25 cellular contexts compared by ENCODE assay signal in genomic region chr13:94664889-94665288, GRCh38. TPM values are rescaled to one million over a fixed set of nuclear protein-coding genes. Genes with fewer than 3 reads are reported as not detected.
"Had no signal": no experiment of that assay in that cellular context is flagged by ENCODE, and none has a peak within 500 bp of the region (broad histone marks: within the 10 kb centered on the region; RNA-seq: fewer than 3 reads in every experiment).

No MANE protein-coding gene starts in this region.

- H3K27ac Mint-ChIP-seq: activated CD8-positive, alpha-beta T cell treated with anti-CD3 and anti-CD28 coated beads for 36 hours; activated naive CD4-positive, alpha-beta T cell treated with anti-CD3 and anti-CD28 coated beads, Interleukin-2, amount 10 ng/mL, durations not matched to agents 7 days and 5 days; activated naive CD8-positive, alpha-beta T cell treated with anti-CD3 and anti-CD28 coated beads for 36 hours; activated T-cell treated with anti-CD3 and anti-CD28 coated beads, Interleukin-2, amount 50 U/mL, for 72 hours; activated T-helper 2 cell treated with anti-CD3 and anti-CD28 coated beads, Interferon-gamma antibody, Interleukin-2, Interleukin-4, amounts not matched to agents 10 μg/mL and 5 μg/mL and 100 μg/mL, durations not matched to agents 14 hours and 24 hours and 36 hours; T-helper 1 cell treated with Interleukin-12 subunit alpha and Interleukin-12 subunit beta and Interleukin-4 antibody, amounts not matched to agents 30 μg/mL and 1 μg/mL, for 36 hours had no signal

- H3K36me3 Mint-ChIP-seq: activated naive CD4-positive, alpha-beta T cell treated with anti-CD3 and anti-CD28 coated beads, Interleukin-2, amount 10 ng/mL, durations not matched to agents 7 days and 5 days had no signal

- ATAC-seq: activated CD4-positive, CD25-positive, alpha-beta regulatory T cell treated with anti-CD3 and anti-CD28 coated beads, Interleukin-2, amount 50 U/mL, for 24 hours; activated CD8-positive, alpha-beta T cell treated with anti-CD3 and anti-CD28 coated beads for 36 hours; activated T-cell treated with anti-CD3 and anti-CD28 coated beads, Interleukin-2, amount 50 U/mL, for 72 hours; Panc1; Right ventricle myocardium inferior had no signal

- H3K4me3 Mint-ChIP-seq: activated CD8-positive, alpha-beta T cell treated with anti-CD3 and anti-CD28 coated beads for 36 hours; activated naive CD4-positive, alpha-beta T cell treated with anti-CD3 and anti-CD28 coated beads, Interleukin-2, amount 10 ng/mL, durations not matched to agents 7 days and 5 days; activated naive CD8-positive, alpha-beta T cell treated with anti-CD3 and anti-CD28 coated beads for 36 hours; activated T-cell treated with anti-CD3 and anti-CD28 coated beads, Interleukin-2, amount 50 U/mL, for 72 hours; T-helper 1 cell treated with Interleukin-12 subunit alpha and Interleukin-12 subunit beta and Interleukin-4 antibody, amounts not matched to agents 30 μg/mL and 1 μg/mL, for 36 hours had no signal

- DNase-seq: activated CD4-positive, alpha-beta T cell treated with anti-CD3 and anti-CD28 coated beads for 4 hours; activated CD8-positive, alpha-beta memory T cell treated with anti-CD3 and anti-CD28 coated beads, Interleukin-2, amount 50 U/mL, for 4 hours; activated CD8-positive, alpha-beta T cell treated with anti-CD3 and anti-CD28 coated beads for 36 hours; activated gamma-delta T cell treated with Interleukin-2 at 50 U/mL for 16 hours; activated naive CD4-positive, alpha-beta T cell treated with anti-CD3 and anti-CD28 coated beads, Interleukin-2, amount 10 ng/mL, durations not matched to agents 7 days and 5 days; activated naive CD8-positive, alpha-beta T cell treated with anti-CD3 and anti-CD28 coated beads for 36 hours; activated T-cell treated with anti-CD3 and anti-CD28 coated beads, Interleukin-2, amount 50 U/mL, for 72 hours; brain microvascular endothelial cell; Kasumi-1; KBM-7; NCI-H1048; NCI-H1694; NCI-H2029; NCI-H2107; NCI-H510A treated with DMSO at 0.1 percent for 48 hours; NCI-H748 treated with DMSO at 0.1 percent for 48 hours; RPMI8226; T-helper 9 cell had no signal

- H3K9me3 Mint-ChIP-seq: activated naive CD4-positive, alpha-beta T cell treated with anti-CD3 and anti-CD28 coated beads, Interleukin-2, amount 10 ng/mL, durations not matched to agents 7 days and 5 days; T-helper 1 cell treated with Interleukin-12 subunit alpha and Interleukin-12 subunit beta and Interleukin-4 antibody, amounts not matched to agents 30 μg/mL and 1 μg/mL, for 36 hours had no signal

RNA-seq across cellular contexts. Expression of gene SOX21, which starts 47.5 kb away (rescaled TPM):
- total RNA-seq: activated CD8-positive, alpha-beta T cell treated with anti-CD3 and anti-CD28 coated beads for 36 hours; activated naive CD8-positive, alpha-beta T cell treated with anti-CD3 and anti-CD28 coated beads for 36 hours; activated T-cell treated with anti-CD3 and anti-CD28 coated beads, Interleukin-2, amount 50 U/mL, for 72 hours; cardiac muscle cell; OCI-LY7; Right ventricle myocardium inferior had no signal
